In genomic region chr10:70096016-70096704, GRCh38 we compare ENCODE assay signal across 22 cellular contexts.
"Had no signal": no experiment of that assay in that cellular context is flagged by ENCODE, and none has a peak within 500 bp of the region (broad histone marks: within the 10 kb centered on the region; RNA-seq: fewer than 3 reads in every experiment).

No MANE protein-coding gene starts in this region.

- FAIRE-seq: frontal cortex, small intestine, urothelium cell line had no signal

- H3K4me3 Mint-ChIP-seq: natural killer cell, neural crest cell, type B pancreatic cell had no signal

- H3K4me3 ChIP-seq: colonic mucosa, heart left ventricle, lung, sigmoid colon, suprapubic skin, thyroid gland had no signal

- ATAC-seq: esophagus mucosa, heart left ventricle, left colon, left ventricle myocardium superior, natural killer cell had no signal

- H3K27ac ChIP-seq: colonic mucosa, heart left ventricle, sigmoid colon, suprapubic skin, thyroid gland had no signal

- H3K4me1 ChIP-seq: colonic mucosa, heart left ventricle, sigmoid colon, suprapubic skin, thyroid gland had no signal

- H3K27me3 Mint-ChIP-seq: type B pancreatic cell had no signal

- H3K9me3 ChIP-seq: colonic mucosa, heart left ventricle, sigmoid colon, suprapubic skin, thyroid gland had no signal

- H3K27me3 ChIP-seq: colonic mucosa, heart left ventricle, sigmoid colon, suprapubic skin, thyroid gland had no signal

- H3K36me3 Mint-ChIP-seq: natural killer cell had no signal

- H3K9me3 Mint-ChIP-seq: natural killer cell, neural crest cell, type B pancreatic cell had no signal

- H3K27ac Mint-ChIP-seq: type B pancreatic cell had no signal

- H3K36me3 ChIP-seq: colonic mucosa had no signal

- DNase-seq: colonic mucosa; effector CD4-positive, alpha-beta T cell; heart left ventricle; hippocampal formation; left colon; left ventricle myocardium superior; mesenchymal stem cell; midbrain; natural killer cell; posterior cingulate gyrus; sigmoid colon; small intestine; stimulated activated CD4-positive, alpha-beta T cell treated with anti-CD3 and anti-CD28 coated beads, Interleukin-12 subunit alpha, Interleukin-12 subunit beta, amount 100 ng/mL, for 4 hours; stimulated activated naive CD4-positive, alpha-beta T cell; thyroid gland had no signal
